ENCODE assay signal across 8 cellular contexts in the genomic region with DNA sequence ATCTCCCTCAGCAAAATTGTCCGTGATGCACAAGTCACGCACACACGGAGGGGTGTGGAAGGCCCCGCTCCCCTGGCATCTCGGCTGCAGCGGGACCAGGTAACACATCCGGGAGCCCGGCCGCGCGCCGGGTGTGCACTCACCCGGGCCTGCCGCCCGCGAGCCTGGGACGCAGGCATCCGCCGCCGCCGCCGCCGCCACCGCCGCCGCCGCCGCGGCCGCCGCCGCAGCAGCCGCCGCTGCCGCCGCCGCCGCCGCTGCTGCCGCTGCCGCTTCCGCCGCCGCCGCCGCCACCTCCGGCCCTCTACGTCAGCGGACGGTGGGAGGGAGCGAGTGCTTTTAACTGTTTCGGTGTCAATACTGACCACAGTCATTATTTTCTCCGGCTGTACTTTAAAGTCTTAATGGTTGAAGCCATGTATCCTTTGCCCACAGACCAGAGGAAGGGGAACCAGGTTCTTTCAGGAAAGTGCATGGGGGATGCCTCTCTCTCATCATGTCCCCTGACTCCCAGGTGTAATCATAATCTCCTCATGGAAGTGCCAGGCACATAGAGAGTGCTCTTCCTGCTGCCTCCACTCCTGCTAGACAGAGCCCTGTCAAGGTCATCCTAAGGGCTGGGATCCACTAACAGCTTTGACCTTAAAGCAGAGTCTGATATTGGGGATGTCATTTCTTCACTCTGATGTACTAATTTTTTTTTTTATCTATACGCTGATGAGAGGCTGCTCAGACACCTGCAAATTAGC. TPM values are rescaled to one million over a fixed set of nuclear protein-coding genes. Genes with fewer than 3 reads are reported as not detected.
DNase-seq lines count a peak whose midpoint lies in the region; ATAC-seq and TF ChIP-seq lines count a peak whose summit lies in the region.

No MANE protein-coding gene starts in this region.

- peaks cover 0 to 5% of the 10 kb centered on the region in 2 donors for H3K9me3 ChIP-seq in neuronal stem cell (replicated peaks in 1 of 2; ENCODE audit: control insufficient read depth in 2 of 2, insufficient read depth in 1 of 2, low read depth in 1 of 2, low read length in 2 of 2)
- peaks cover 0 to 19% (median 2%) of the 10 kb centered on the region in 4 donors for H3K9me3 ChIP-seq in upper lobe of left lung

- no CpG with 5 or more reads among the region's 54 CpGs for WGBS in neuronal stem cell (ENCODE audit: extremely low coverage in 2 of 2, insufficient read length in 2 of 2, insufficient replicate concordance in 1 of 2), 2 donors
- 11 to 64% methylated on average over 5 to 52 of the region's 54 CpGs for WGBS in upper lobe of left lung, 2 donors

- H3K4me3 ChIP-seq in GM08714 (ENCODE audit: low read length) (peak overlapping the region; percentile 49; the same call in 1 of the 2 replicates), H7 (ENCODE audit: insufficient read depth, low read depth, low read length) (peak overlapping the region; percentile 38), foreskin fibroblast (ENCODE audit: low read depth in 1 of 2, low read length in 2 of 2) (peak overlapping the region; percentile 50 to 64), neuronal stem cell (ENCODE audit: low read length in 2 of 2) (peak overlapping the region; percentile 78 to 83), upper lobe of left lung (peak overlapping the region; percentile 30 to 54 (median 44))

- H3K27ac ChIP-seq in neuronal stem cell (replicated peaks; ENCODE audit: low read length) (no peak overlapping the region), upper lobe of left lung (peak overlapping the region in 2 of 4 donors; percentile 35 to 57)

- no peak for TF ChIP-seq EP300 in upper lobe of left lung (IDR thresholded peaks at IDR 0.05)

- H2BK12ac ChIP-seq in neuronal stem cell (ENCODE audit: low read length): no peak overlapping the region

- peak overlapping the region; percentile 39 for H3K4me2 ChIP-seq in neuronal stem cell (ENCODE audit: insufficient read depth, low read length, poor library complexity, severe bottlenecking)

- H3K36me3 ChIP-seq in H7 (replicated peaks; ENCODE audit: control insufficient read depth, insufficient read depth, low read length): no peaks in the 10 kb centered on the region
- H3K36me3 ChIP-seq in neuronal stem cell (replicated peaks in 1 of 2; ENCODE audit: control insufficient read depth in 2 of 2, insufficient read depth in 2 of 2, low read length in 2 of 2): no peaks in the 10 kb centered on the region
- no peaks in the 10 kb centered on the region for H3K36me3 ChIP-seq in upper lobe of left lung

- no peak overlapping the region for H3K4ac ChIP-seq in neuronal stem cell (ENCODE audit: low read length)

- H3K79me1 ChIP-seq in neuronal stem cell (ENCODE audit: low read depth, low read length): no peaks in the 10 kb centered on the region

- no peak overlapping the region for H4K8ac ChIP-seq in neuronal stem cell (ENCODE audit: low read depth, low read length)

- ATAC-seq in upper lobe of left lung (ENCODE audit: low FRiP score in 2 of 2): peak in 1 of 2 donors; percentile 72

- no peak overlapping the region for H2BK120ac ChIP-seq in neuronal stem cell (ENCODE audit: low read depth, low read length)

- no peak overlapping the region for H4K91ac ChIP-seq in neuronal stem cell (ENCODE audit: low read depth, low read length, poor library complexity)

- TF ChIP-seq CTCF in foreskin fibroblast (IDR thresholded peaks at IDR 0.05; ENCODE audit: low read depth, low read length) (no peak), upper lobe of left lung (IDR thresholded peaks at IDR 0.05) (no peak)

- H2BK5ac ChIP-seq in neuronal stem cell (ENCODE audit: low read length): no peak overlapping the region

- H3K27me3 ChIP-seq in H7 (ENCODE audit: control insufficient read depth, insufficient read depth, low read length): no peaks in the 10 kb centered on the region
- H3K27me3 ChIP-seq in neuronal stem cell (ENCODE audit: control insufficient read depth in 3 of 3, insufficient read depth in 3 of 3, low read depth in 1 of 3, low read length in 3 of 3): no peaks in the 10 kb centered on the region
- no peaks in the 10 kb centered on the region for H3K27me3 ChIP-seq in upper lobe of left lung

- H3K4me1 ChIP-seq in neuronal stem cell (ENCODE audit: control insufficient read depth in 2 of 2, insufficient read depth in 1 of 2, low read depth in 1 of 2, low read length in 2 of 2) (no peaks in the 10 kb centered on the region), upper lobe of left lung (no peaks in the 10 kb centered on the region)

- peak overlapping the region; percentile 89 for H2AFZ ChIP-seq in neuronal stem cell (ENCODE audit: low read length)

- no peak overlapping the region for H2BK15ac ChIP-seq in neuronal stem cell (ENCODE audit: low read length)

- peak overlapping the region; percentile 38 for H3K18ac ChIP-seq in neuronal stem cell (ENCODE audit: low read length)

- peak; percentile 58 for DNase-seq in H7
- DNase-seq in NCI-H1105 treated with DMSO at 0.1 percent for 48 hours (lab: John Stamatoyannopoulos, UW): peak; percentile 32
- DNase-seq in activated T-cell treated with anti-CD3 and anti-CD28 coated beads, Interleukin-2, amount 50 U/mL, for 48 hours: peak; percentile 30 to 53
- DNase-seq in foreskin fibroblast: peak in 1 of 2 donors; percentile 37
- DNase-seq in neuronal stem cell (ENCODE audit: low spot score): no peak
- peak; percentile 25 to 89 for DNase-seq in upper lobe of left lung
- no peak for DNase-seq in NCI-H2081 treated with DMSO at 0.1 percent for 48 hours (lab: John Stamatoyannopoulos, UW)

- no peak for TF ChIP-seq POLR2A in upper lobe of left lung (IDR thresholded peaks at IDR 0.05)

- H2AK5ac ChIP-seq in neuronal stem cell (ENCODE audit: low read depth, low read length): no peak overlapping the region

- H3K23ac ChIP-seq in neuronal stem cell (ENCODE audit: low read depth, low read length, poor library complexity): no peak overlapping the region

- peak overlapping the region; percentile 77 for H3K9ac ChIP-seq in neuronal stem cell (ENCODE audit: low read depth, low read length, poor library complexity)

- no peak overlapping the region for H3K14ac ChIP-seq in neuronal stem cell (ENCODE audit: low read length)

RNA-seq across cellular contexts. Expression of a gene that starts 38.0 kb away (rescaled TPM):
- total RNA-seq in H7 (2014; rRNA removed; shearing (Covaris generic)): not detected in 2 replicates
- polyA plus RNA-seq in neuronal stem cell (2013, experiment 1 of 2): not detected
- not detected for polyA plus RNA-seq in neuronal stem cell (2013, experiment 2 of 2)
- total RNA-seq in upper lobe of left lung: under 1 TPM in 3 of 6 donors, not detected in 3; 0.10 to 0.22 (median 0.20) TPM

Comparison
In these comparisons a context has a peak if more than half of its experiments do, and no peak if none do; other contexts are left out.
1. DNase-seq: peak in H7 (single experiment), NCI-H1105 treated with DMSO at 0.1 percent for 48 hours (single experiment), activated T-cell treated with anti-CD3 and anti-CD28 coated beads, Interleukin-2, amount 50 U/mL, for 48 hours (2 of 2) and upper lobe of left lung (2 of 2); none in neuronal stem cell (single experiment) and NCI-H2081 treated with DMSO at 0.1 percent for 48 hours (single experiment).
2. Peak in every context shown above with its lines, with median percentiles within 50 percentile points of each other: H3K4me3 ChIP-seq.